ENCODE assay signal across 1 cellular context in the genomic region with DNA sequence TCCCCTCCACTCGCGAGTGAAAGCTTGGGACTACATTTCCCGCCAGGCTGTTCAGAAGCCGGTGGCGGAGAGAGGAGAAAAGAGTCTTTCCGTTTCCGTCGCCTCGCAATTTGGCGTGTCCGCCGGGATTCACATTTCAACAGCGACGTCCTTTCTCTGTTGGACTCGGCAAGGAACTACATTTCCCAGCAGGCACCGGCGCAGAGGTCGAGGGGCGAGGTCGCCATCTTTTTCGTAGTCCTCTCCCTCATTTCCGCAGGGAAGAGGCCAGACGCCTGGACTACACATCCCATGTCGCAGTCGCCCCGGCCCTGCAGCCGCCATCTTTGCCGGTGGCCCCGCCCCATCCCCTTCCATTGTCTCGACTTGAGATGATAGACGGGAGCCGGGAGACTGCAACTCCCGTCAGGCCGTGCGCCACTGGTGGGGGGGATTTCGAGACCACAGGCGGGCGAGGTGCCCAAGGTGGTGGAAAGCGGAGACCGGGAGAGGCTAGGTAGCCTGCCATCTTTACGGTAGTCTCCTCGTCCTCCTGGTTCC.
TF ChIP-seq lines count a peak whose summit lies in the region.

No MANE protein-coding gene starts in this region.

TF ChIP-seq in HepG2, 621 proteins besides CTCF, POLR2A, EP300 and RAD21 (continued from another document and continues in another):
- TF ChIP-seq, protein P1, sequence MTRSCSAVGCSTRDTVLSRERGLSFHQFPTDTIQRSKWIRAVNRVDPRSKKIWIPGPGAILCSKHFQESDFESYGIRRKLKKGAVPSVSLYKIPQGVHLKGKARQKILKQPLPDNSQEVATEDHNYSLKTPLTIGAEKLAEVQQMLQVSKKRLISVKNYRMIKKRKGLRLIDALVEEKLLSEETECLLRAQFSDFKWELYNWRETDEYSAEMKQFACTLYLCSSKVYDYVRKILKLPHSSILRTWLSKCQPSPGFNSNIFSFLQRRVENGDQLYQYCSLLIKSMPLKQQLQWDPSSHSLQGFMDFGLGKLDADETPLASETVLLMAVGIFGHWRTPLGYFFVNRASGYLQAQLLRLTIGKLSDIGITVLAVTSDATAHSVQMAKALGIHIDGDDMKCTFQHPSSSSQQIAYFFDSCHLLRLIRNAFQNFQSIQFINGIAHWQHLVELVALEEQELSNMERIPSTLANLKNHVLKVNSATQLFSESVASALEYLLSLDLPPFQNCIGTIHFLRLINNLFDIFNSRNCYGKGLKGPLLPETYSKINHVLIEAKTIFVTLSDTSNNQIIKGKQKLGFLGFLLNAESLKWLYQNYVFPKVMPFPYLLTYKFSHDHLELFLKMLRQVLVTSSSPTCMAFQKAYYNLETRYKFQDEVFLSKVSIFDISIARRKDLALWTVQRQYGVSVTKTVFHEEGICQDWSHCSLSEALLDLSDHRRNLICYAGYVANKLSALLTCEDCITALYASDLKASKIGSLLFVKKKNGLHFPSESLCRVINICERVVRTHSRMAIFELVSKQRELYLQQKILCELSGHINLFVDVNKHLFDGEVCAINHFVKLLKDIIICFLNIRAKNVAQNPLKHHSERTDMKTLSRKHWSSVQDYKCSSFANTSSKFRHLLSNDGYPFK (CRISPR knock-in tag; IDR thresholded peaks at IDR 0.05; ENCODE audit: borderline replicate concordance), result peak; percentile 90; the same call in 1 of the 2 replicates
- TF ChIP-seq, protein P2, sequence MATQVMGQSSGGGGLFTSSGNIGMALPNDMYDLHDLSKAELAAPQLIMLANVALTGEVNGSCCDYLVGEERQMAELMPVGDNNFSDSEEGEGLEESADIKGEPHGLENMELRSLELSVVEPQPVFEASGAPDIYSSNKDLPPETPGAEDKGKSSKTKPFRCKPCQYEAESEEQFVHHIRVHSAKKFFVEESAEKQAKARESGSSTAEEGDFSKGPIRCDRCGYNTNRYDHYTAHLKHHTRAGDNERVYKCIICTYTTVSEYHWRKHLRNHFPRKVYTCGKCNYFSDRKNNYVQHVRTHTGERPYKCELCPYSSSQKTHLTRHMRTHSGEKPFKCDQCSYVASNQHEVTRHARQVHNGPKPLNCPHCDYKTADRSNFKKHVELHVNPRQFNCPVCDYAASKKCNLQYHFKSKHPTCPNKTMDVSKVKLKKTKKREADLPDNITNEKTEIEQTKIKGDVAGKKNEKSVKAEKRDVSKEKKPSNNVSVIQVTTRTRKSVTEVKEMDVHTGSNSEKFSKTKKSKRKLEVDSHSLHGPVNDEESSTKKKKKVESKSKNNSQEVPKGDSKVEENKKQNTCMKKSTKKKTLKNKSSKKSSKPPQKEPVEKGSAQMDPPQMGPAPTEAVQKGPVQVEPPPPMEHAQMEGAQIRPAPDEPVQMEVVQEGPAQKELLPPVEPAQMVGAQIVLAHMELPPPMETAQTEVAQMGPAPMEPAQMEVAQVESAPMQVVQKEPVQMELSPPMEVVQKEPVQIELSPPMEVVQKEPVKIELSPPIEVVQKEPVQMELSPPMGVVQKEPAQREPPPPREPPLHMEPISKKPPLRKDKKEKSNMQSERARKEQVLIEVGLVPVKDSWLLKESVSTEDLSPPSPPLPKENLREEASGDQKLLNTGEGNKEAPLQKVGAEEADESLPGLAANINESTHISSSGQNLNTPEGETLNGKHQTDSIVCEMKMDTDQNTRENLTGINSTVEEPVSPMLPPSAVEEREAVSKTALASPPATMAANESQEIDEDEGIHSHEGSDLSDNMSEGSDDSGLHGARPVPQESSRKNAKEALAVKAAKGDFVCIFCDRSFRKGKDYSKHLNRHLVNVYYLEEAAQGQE (IDR thresholded peaks at IDR 0.05; ENCODE audit: borderline replicate concordance in 1 of 2, low read depth in 1 of 2, low read length in 2 of 2), result no peak; a peak in 1 of 4 replicates
- TF ChIP-seq, protein P3, sequence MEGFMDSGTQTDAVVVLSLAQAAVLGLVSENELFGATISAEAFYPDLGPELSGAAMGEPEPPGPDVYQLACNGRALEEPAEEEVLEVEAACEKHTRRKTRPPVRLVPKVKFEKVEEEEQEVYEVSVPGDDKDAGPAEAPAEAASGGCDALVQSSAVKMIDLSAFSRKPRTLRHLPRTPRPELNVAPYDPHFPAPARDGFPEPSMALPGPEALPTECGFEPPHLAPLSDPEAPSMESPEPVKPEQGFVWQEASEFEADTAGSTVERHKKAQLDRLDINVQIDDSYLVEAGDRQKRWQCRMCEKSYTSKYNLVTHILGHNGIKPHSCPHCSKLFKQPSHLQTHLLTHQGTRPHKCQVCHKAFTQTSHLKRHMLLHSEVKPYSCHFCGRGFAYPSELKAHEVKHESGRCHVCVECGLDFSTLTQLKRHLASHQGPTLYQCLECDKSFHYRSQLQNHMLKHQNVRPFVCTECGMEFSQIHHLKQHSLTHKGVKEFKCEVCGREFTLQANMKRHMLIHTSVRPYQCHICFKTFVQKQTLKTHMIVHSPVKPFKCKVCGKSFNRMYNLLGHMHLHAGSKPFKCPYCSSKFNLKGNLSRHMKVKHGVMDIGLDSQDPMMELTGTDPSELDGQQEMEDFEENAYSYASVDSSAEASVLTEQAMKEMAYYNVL (CRISPR knock-in tag; IDR thresholded peaks at IDR 0.05; ENCODE audit: borderline replicate concordance), result 0 out of 2 replicates have a peak, but pooled peaks have one; percentile 20
- TF ChIP-seq TCF12 (IDR thresholded peaks at IDR 0.05), result no peak
- peak; percentile 57; the same call in 1 of the 2 replicates for TF ChIP-seq TCF12 (CRISPR knock-in tag; IDR thresholded peaks at IDR 0.05)
- TF ChIP-seq SNAPC2 (CRISPR knock-in tag; IDR thresholded peaks at IDR 0.05), result 0 out of 2 replicates have a peak, but pooled peaks have one; percentile 90
- TF ChIP-seq ARNT2 (CRISPR knock-in tag; IDR thresholded peaks at IDR 0.05; ENCODE audit: low read depth), result 0 out of 2 replicates have a peak, but pooled peaks have one; percentile 10
- no peak; the same call in 1 of the 2 replicates for TF ChIP-seq BCL6 (CRISPR knock-in tag; IDR thresholded peaks at IDR 0.05)
- TF ChIP-seq ZNF160 (CRISPR knock-in tag; IDR thresholded peaks at IDR 0.05), result peak; percentile 23; the same call in 1 of the 2 replicates
- peak; percentile 42; the same call in 1 of the 2 replicates for TF ChIP-seq ZNF891 (CRISPR knock-in tag; IDR thresholded peaks at IDR 0.05)
- TF ChIP-seq NFKBIZ (CRISPR knock-in tag; IDR thresholded peaks at IDR 0.05), result 0 out of 2 replicates have a peak, but pooled peaks have one; percentile 1
- 0 out of 2 replicates have a peak, but pooled peaks have one; percentile 54 for TF ChIP-seq TBP (CRISPR knock-in tag; IDR thresholded peaks at IDR 0.05)
- TF ChIP-seq GATAD2A (CRISPR knock-in tag; IDR thresholded peaks at IDR 0.05), result no peak; the same call in 1 of the 2 replicates
- TF ChIP-seq SIX4 (CRISPR knock-in tag; IDR thresholded peaks at IDR 0.05), result peak; percentile 97
- peak; percentile 73 for TF ChIP-seq ZFY (CRISPR knock-in tag; IDR thresholded peaks at IDR 0.05)
- no peak for TF ChIP-seq ZNF431 (CRISPR knock-in tag; IDR thresholded peaks at IDR 0.05; ENCODE audit: borderline replicate concordance, low read depth)
- no peak for TF ChIP-seq ZNF619 (CRISPR knock-in tag; IDR thresholded peaks at IDR 0.05)
- TF ChIP-seq, protein P4, sequence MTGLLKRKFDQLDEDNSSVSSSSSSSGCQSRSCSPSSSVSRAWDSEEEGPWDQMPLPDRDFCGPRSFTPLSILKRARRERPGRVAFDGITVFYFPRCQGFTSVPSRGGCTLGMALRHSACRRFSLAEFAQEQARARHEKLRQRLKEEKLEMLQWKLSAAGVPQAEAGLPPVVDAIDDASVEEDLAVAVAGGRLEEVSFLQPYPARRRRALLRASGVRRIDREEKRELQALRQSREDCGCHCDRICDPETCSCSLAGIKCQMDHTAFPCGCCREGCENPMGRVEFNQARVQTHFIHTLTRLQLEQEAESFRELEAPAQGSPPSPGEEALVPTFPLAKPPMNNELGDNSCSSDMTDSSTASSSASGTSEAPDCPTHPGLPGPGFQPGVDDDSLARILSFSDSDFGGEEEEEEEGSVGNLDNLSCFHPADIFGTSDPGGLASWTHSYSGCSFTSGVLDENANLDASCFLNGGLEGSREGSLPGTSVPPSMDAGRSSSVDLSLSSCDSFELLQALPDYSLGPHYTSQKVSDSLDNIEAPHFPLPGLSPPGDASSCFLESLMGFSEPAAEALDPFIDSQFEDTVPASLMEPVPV (CRISPR knock-in tag; IDR thresholded peaks at IDR 0.05), result peak; percentile 91
- TF ChIP-seq SP2 (CRISPR knock-in tag; IDR thresholded peaks at IDR 0.05), result peak; percentile 72; the same call in 1 of the 2 replicates
- no peak for TF ChIP-seq DMAP1 (CRISPR knock-in tag; IDR thresholded peaks at IDR 0.05)
- peak; percentile 97 for TF ChIP-seq ZNF350 (CRISPR knock-in tag; IDR thresholded peaks at IDR 0.05; ENCODE audit: borderline replicate concordance, low read depth)
- TF ChIP-seq NKX3-1 (CRISPR knock-in tag; IDR thresholded peaks at IDR 0.05), result 0 out of 2 replicates have a peak, but pooled peaks have one; percentile 15
- TF ChIP-seq ZKSCAN1 (IDR thresholded peaks at IDR 0.05; ENCODE audit: low read length), result no peak
- no peak for TF ChIP-seq HOXA9 (CRISPR knock-in tag; IDR thresholded peaks at IDR 0.05; ENCODE audit: borderline replicate concordance)
- TF ChIP-seq ZBTB42 (CRISPR knock-in tag; IDR thresholded peaks at IDR 0.05), result no peak
- TF ChIP-seq, protein P5, sequence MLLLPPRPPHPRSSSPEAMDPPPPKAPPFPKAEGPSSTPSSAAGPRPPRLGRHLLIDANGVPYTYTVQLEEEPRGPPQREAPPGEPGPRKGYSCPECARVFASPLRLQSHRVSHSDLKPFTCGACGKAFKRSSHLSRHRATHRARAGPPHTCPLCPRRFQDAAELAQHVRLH (CRISPR knock-in tag; IDR thresholded peaks at IDR 0.05; ENCODE audit: borderline replicate concordance, low read depth), result 0 out of 2 replicates have a peak, but pooled peaks have one; percentile 13
- TF ChIP-seq YY1 (IDR thresholded peaks at IDR 0.05; ENCODE audit: insufficient read depth, insufficient replicate concordance, low read depth, low read length), result peak; percentile 98
- TF ChIP-seq ZNF33A (CRISPR knock-in tag; IDR thresholded peaks at IDR 0.05; ENCODE audit: borderline replicate concordance), result no peak
- TF ChIP-seq ZNF430 (CRISPR knock-in tag; IDR thresholded peaks at IDR 0.05), result peak; percentile 72
- peak; percentile 27; the same call in 1 of the 2 replicates for TF ChIP-seq ZNF788 (CRISPR knock-in tag; IDR thresholded peaks at IDR 0.05; ENCODE audit: borderline replicate concordance)
- TF ChIP-seq, protein P6, sequence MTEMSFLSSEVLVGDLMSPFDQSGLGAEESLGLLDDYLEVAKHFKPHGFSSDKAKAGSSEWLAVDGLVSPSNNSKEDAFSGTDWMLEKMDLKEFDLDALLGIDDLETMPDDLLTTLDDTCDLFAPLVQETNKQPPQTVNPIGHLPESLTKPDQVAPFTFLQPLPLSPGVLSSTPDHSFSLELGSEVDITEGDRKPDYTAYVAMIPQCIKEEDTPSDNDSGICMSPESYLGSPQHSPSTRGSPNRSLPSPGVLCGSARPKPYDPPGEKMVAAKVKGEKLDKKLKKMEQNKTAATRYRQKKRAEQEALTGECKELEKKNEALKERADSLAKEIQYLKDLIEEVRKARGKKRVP (CRISPR knock-in tag; IDR thresholded peaks at IDR 0.05), result peak in 1 of 2 experiments; percentile 66; a peak in 2 of 4 replicates
- no peak for TF ChIP-seq FOXP1 (IDR thresholded peaks at IDR 0.05)
- no peak for TF ChIP-seq FOXP1 (CRISPR knock-in tag; IDR thresholded peaks at IDR 0.05)
- TF ChIP-seq, protein P7, sequence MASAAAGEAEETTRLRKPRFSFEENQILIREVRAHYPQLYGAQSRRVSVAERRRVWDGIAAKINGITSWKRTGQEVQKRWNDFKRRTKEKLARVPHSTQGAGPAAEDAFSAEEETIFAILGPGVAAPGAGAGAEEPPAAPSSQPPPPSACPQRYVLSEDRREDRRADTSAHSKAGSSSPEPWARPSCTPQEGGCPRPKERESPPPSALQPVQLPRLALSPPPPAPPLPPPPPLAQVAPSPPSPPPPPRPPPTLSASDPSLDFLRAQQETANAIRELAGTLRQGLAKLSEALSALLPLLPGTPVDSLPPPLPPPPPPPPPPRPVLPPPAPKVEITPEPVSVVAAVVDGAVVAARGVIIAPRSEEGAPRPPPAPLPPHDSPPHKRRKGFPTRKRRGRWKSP (CRISPR knock-in tag; IDR thresholded peaks at IDR 0.05), result no peak
- peak; percentile 34 for TF ChIP-seq ZZZ3 (CRISPR knock-in tag; IDR thresholded peaks at IDR 0.05; ENCODE audit: borderline replicate concordance)
- peak; percentile 11; the same call in 1 of the 2 replicates for TF ChIP-seq ZNF747 (CRISPR knock-in tag; IDR thresholded peaks at IDR 0.05; ENCODE audit: borderline replicate concordance)
- TF ChIP-seq NAIF1 (CRISPR knock-in tag; IDR thresholded peaks at IDR 0.05; ENCODE audit: borderline replicate concordance), result peak; percentile 72; the same call in 1 of the 2 replicates
- peak; percentile 60 for TF ChIP-seq SOX13 (IDR thresholded peaks at IDR 0.05)
- TF ChIP-seq SOX13 (CRISPR knock-in tag; conservative IDR thresholded peaks at IDR 0.05 in 1 of 2, IDR thresholded peaks at IDR 0.05 in 1 of 2), result peak in 1 of 2 experiments; percentile 75; a peak in 2 of 4 replicates
- TF ChIP-seq THYN1 (CRISPR knock-in tag; IDR thresholded peaks at IDR 0.05; ENCODE audit: borderline replicate concordance, low read depth), result 0 out of 2 replicates have a peak, but pooled peaks have one; percentile 77
- peak; percentile 61 for TF ChIP-seq HNRNPLL (IDR thresholded peaks at IDR 0.05; ENCODE audit: low read depth, low read length, poor library complexity, severe bottlenecking)
- TF ChIP-seq, protein P8, sequence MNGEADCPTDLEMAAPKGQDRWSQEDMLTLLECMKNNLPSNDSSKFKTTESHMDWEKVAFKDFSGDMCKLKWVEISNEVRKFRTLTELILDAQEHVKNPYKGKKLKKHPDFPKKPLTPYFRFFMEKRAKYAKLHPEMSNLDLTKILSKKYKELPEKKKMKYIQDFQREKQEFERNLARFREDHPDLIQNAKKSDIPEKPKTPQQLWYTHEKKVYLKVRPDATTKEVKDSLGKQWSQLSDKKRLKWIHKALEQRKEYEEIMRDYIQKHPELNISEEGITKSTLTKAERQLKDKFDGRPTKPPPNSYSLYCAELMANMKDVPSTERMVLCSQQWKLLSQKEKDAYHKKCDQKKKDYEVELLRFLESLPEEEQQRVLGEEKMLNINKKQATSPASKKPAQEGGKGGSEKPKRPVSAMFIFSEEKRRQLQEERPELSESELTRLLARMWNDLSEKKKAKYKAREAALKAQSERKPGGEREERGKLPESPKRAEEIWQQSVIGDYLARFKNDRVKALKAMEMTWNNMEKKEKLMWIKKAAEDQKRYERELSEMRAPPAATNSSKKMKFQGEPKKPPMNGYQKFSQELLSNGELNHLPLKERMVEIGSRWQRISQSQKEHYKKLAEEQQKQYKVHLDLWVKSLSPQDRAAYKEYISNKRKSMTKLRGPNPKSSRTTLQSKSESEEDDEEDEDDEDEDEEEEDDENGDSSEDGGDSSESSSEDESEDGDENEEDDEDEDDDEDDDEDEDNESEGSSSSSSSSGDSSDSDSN (CRISPR knock-in tag; IDR thresholded peaks at IDR 0.05), result peak; percentile 51; the same call in 1 of the 2 replicates
- TF ChIP-seq ZNF883 (CRISPR knock-in tag; IDR thresholded peaks at IDR 0.05; ENCODE audit: not compliant biosample characterization), result no peak
- TF ChIP-seq TMF1 (CRISPR knock-in tag; IDR thresholded peaks at IDR 0.05; ENCODE audit: low read depth), result peak; percentile 87; the same call in 1 of the 2 replicates
- peak; percentile 97 for TF ChIP-seq ATF1 (CRISPR knock-in tag; IDR thresholded peaks at IDR 0.05)
- 0 out of 2 replicates have a peak, but pooled peaks have one; percentile 7 for TF ChIP-seq ZNF329 (CRISPR knock-in tag; IDR thresholded peaks at IDR 0.05; ENCODE audit: low read depth)
